2 cellular contexts compared by ENCODE assay signal in the genomic region with DNA sequence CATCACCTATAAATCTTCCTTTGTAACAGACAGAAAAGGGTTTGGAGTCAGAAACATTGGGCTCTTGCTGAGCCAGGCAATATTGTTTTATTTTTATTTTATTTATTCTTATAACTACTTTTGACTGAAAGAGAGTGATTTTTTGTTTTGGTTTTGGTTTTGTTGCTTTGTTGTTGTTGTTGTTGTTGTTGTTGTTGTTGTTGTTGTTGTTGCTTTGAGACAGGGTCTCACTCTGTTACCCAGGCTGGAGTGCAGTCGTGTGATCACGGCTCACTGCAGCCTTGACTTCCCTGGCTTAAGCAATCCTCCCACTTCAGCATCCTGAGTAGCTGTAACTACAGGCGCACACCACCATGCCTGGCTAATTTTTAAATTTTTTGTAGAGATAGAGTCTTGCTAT.
TF ChIP-seq lines count a peak whose summit lies in the region.

No MANE protein-coding gene starts in this region.

TF ChIP-seq in HepG2, 621 proteins besides CTCF, POLR2A, EP300 and RAD21 (continues in another document):
- TF ChIP-seq FOXP1 (IDR thresholded peaks at IDR 0.05) (peak; percentile 100), FOXP1 (CRISPR knock-in tag; IDR thresholded peaks at IDR 0.05) (peak; percentile 64), ZNF138 (CRISPR knock-in tag; IDR thresholded peaks at IDR 0.05; ENCODE audit: low read depth) (no peak), ZNF207 (IDR thresholded peaks at IDR 0.05; ENCODE audit: borderline replicate concordance) (no peak), FLYWCH1 (CRISPR knock-in tag; IDR thresholded peaks at IDR 0.05) (0 out of 2 replicates have a peak, but pooled peaks have one; percentile 23), ZNF30 (CRISPR knock-in tag; IDR thresholded peaks at IDR 0.05) (0 out of 2 replicates have a peak, but pooled peaks have one; percentile 50), CEBPB (IDR thresholded peaks at IDR 0.05; ENCODE audit: borderline replicate concordance, low read depth, low read length) (peak; percentile 49; the same call in 1 of the 2 replicates), FOXK2 (IDR thresholded peaks at IDR 0.05) (peak; percentile 33; the same call in 1 of the 2 replicates), SMARCC2 (IDR thresholded peaks at IDR 0.05) (no peak), ZNF530 (CRISPR knock-in tag; IDR thresholded peaks at IDR 0.05; ENCODE audit: low read depth) (no peak), MEIS2 (CRISPR knock-in tag; IDR thresholded peaks at IDR 0.05) (no peak), NFRKB (IDR thresholded peaks at IDR 0.05) (no peak), ZSCAN30 (CRISPR knock-in tag; IDR thresholded peaks at IDR 0.05) (0 out of 2 replicates have a peak, but pooled peaks have one; percentile 40)
- TF ChIP-seq, protein P1, sequence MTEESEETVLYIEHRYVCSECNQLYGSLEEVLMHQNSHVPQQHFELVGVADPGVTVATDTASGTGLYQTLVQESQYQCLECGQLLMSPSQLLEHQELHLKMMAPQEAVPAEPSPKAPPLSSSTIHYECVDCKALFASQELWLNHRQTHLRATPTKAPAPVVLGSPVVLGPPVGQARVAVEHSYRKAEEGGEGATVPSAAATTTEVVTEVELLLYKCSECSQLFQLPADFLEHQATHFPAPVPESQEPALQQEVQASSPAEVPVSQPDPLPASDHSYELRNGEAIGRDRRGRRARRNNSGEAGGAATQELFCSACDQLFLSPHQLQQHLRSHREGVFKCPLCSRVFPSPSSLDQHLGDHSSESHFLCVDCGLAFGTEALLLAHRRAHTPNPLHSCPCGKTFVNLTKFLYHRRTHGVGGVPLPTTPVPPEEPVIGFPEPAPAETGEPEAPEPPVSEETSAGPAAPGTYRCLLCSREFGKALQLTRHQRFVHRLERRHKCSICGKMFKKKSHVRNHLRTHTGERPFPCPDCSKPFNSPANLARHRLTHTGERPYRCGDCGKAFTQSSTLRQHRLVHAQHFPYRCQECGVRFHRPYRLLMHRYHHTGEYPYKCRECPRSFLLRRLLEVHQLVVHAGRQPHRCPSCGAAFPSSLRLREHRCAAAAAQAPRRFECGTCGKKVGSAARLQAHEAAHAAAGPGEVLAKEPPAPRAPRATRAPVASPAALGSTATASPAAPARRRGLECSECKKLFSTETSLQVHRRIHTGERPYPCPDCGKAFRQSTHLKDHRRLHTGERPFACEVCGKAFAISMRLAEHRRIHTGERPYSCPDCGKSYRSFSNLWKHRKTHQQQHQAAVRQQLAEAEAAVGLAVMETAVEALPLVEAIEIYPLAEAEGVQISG (CRISPR knock-in tag; IDR thresholded peaks at IDR 0.05): no peak
- TF ChIP-seq, protein P2, sequence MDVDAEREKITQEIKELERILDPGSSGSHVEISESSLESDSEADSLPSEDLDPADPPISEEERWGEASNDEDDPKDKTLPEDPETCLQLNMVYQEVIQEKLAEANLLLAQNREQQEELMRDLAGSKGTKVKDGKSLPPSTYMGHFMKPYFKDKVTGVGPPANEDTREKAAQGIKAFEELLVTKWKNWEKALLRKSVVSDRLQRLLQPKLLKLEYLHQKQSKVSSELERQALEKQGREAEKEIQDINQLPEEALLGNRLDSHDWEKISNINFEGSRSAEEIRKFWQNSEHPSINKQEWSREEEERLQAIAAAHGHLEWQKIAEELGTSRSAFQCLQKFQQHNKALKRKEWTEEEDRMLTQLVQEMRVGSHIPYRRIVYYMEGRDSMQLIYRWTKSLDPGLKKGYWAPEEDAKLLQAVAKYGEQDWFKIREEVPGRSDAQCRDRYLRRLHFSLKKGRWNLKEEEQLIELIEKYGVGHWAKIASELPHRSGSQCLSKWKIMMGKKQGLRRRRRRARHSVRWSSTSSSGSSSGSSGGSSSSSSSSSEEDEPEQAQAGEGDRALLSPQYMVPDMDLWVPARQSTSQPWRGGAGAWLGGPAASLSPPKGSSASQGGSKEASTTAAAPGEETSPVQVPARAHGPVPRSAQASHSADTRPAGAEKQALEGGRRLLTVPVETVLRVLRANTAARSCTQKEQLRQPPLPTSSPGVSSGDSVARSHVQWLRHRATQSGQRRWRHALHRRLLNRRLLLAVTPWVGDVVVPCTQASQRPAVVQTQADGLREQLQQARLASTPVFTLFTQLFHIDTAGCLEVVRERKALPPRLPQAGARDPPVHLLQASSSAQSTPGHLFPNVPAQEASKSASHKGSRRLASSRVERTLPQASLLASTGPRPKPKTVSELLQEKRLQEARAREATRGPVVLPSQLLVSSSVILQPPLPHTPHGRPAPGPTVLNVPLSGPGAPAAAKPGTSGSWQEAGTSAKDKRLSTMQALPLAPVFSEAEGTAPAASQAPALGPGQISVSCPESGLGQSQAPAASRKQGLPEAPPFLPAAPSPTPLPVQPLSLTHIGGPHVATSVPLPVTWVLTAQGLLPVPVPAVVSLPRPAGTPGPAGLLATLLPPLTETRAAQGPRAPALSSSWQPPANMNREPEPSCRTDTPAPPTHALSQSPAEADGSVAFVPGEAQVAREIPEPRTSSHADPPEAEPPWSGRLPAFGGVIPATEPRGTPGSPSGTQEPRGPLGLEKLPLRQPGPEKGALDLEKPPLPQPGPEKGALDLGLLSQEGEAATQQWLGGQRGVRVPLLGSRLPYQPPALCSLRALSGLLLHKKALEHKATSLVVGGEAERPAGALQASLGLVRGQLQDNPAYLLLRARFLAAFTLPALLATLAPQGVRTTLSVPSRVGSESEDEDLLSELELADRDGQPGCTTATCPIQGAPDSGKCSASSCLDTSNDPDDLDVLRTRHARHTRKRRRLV (CRISPR knock-in tag; IDR thresholded peaks at IDR 0.05): no peak
- TF ChIP-seq, protein P3, sequence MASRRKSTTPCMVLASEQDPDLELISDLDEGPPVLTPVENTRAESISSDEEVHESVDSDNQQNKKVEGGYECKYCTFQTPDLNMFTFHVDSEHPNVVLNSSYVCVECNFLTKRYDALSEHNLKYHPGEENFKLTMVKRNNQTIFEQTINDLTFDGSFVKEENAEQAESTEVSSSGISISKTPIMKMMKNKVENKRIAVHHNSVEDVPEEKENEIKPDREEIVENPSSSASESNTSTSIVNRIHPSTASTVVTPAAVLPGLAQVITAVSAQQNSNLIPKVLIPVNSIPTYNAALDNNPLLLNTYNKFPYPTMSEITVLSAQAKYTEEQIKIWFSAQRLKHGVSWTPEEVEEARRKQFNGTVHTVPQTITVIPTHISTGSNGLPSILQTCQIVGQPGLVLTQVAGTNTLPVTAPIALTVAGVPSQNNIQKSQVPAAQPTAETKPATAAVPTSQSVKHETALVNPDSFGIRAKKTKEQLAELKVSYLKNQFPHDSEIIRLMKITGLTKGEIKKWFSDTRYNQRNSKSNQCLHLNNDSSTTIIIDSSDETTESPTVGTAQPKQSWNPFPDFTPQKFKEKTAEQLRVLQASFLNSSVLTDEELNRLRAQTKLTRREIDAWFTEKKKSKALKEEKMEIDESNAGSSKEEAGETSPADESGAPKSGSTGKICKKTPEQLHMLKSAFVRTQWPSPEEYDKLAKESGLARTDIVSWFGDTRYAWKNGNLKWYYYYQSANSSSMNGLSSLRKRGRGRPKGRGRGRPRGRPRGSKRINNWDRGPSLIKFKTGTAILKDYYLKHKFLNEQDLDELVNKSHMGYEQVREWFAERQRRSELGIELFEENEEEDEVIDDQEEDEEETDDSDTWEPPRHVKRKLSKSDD (CRISPR knock-in tag; IDR thresholded peaks at IDR 0.05; ENCODE audit: low read depth): no peak

TF ChIP-seq in K562, 482 proteins besides CTCF, POLR2A, EP300 and RAD21:
- no peak for TF ChIP-seq KDM2B (CRISPR knock-in tag; IDR thresholded peaks at IDR 0.05)
- TF ChIP-seq, protein P4, sequence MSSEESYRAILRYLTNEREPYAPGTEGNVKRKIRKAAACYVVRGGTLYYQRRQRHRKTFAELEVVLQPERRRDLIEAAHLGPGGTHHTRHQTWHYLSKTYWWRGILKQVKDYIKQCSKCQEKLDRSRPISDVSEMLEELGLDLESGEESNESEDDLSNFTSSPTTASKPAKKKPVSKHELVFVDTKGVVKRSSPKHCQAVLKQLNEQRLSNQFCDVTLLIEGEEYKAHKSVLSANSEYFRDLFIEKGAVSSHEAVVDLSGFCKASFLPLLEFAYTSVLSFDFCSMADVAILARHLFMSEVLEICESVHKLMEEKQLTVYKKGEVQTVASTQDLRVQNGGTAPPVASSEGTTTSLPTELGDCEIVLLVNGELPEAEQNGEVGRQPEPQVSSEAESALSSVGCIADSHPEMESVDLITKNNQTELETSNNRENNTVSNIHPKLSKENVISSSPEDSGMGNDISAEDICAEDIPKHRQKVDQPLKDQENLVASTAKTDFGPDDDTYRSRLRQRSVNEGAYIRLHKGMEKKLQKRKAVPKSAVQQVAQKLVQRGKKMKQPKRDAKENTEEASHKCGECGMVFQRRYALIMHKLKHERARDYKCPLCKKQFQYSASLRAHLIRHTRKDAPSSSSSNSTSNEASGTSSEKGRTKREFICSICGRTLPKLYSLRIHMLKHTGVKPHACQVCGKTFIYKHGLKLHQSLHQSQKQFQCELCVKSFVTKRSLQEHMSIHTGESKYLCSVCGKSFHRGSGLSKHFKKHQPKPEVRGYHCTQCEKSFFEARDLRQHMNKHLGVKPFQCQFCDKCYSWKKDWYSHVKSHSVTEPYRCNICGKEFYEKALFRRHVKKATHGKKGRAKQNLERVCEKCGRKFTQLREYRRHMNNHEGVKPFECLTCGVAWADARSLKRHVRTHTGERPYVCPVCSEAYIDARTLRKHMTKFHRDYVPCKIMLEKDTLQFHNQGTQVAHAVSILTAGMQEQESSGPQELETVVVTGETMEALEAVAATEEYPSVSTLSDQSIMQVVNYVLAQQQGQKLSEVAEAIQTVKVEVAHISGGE (CRISPR knock-in tag; IDR thresholded peaks at IDR 0.05): no peak
- TF ChIP-seq, protein P5, sequence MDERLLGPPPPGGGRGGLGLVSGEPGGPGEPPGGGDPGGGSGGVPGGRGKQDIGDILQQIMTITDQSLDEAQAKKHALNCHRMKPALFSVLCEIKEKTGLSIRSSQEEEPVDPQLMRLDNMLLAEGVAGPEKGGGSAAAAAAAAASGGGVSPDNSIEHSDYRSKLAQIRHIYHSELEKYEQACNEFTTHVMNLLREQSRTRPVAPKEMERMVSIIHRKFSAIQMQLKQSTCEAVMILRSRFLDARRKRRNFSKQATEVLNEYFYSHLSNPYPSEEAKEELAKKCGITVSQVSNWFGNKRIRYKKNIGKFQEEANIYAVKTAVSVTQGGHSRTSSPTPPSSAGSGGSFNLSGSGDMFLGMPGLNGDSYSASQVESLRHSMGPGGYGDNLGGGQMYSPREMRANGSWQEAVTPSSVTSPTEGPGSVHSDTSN (CRISPR knock-in tag; IDR thresholded peaks at IDR 0.05; ENCODE audit: low read depth): no peak
- TF ChIP-seq, protein P5 (tag; conservative IDR thresholded peaks at IDR 0.05; ENCODE audit: low read depth): 0 out of 2 replicates have a peak, but pooled peaks have one; percentile 16
TF ChIP-seq in K562: peak in this region for 1.
